1 cellular context compared by ENCODE assay signal in genomic region chr13:48397744-48398143, GRCh38.
TF ChIP-seq lines count a peak whose summit lies in the region.

No MANE protein-coding gene starts in this region.

TF ChIP-seq in HepG2, 621 proteins besides CTCF, POLR2A, EP300 and RAD21 (continues in another document):
- TF ChIP-seq KDM1A (CRISPR knock-in tag; IDR thresholded peaks at IDR 0.05) (no peak), GATAD2A (CRISPR knock-in tag; IDR thresholded peaks at IDR 0.05) (peak; percentile 30), SALL2 (CRISPR knock-in tag; IDR thresholded peaks at IDR 0.05) (no peak), MIXL1 (CRISPR knock-in tag; IDR thresholded peaks at IDR 0.05) (peak; percentile 26; the same call in 1 of the 2 replicates), MYNN (CRISPR knock-in tag; IDR thresholded peaks at IDR 0.05; ENCODE audit: low read depth) (no peak), BCL6 (CRISPR knock-in tag; IDR thresholded peaks at IDR 0.05) (peak; percentile 39; the same call in 1 of the 2 replicates), ZNF205 (CRISPR knock-in tag; IDR thresholded peaks at IDR 0.05) (0 out of 2 replicates have a peak, but pooled peaks have one; percentile 51), GPN1 (CRISPR knock-in tag; IDR thresholded peaks at IDR 0.05; ENCODE audit: borderline replicate concordance) (no peak), RFXANK (CRISPR knock-in tag; IDR thresholded peaks at IDR 0.05) (no peak), RARA (CRISPR knock-in tag; IDR thresholded peaks at IDR 0.05) (peak; percentile 51; the same call in 1 of the 2 replicates), NR2F6 (IDR thresholded peaks at IDR 0.05) (peak; percentile 46; the same call in 1 of the 2 replicates), NR2F6 (CRISPR knock-in tag; IDR thresholded peaks at IDR 0.05) (peak; percentile 35; the same call in 1 of the 2 replicates), IKZF4 (CRISPR knock-in tag; IDR thresholded peaks at IDR 0.05; ENCODE audit: borderline replicate concordance, low read depth, not compliant biosample characterization) (no peak), MZF1 (CRISPR knock-in tag; IDR thresholded peaks at IDR 0.05; ENCODE audit: borderline replicate concordance) (no peak), REXO4 (CRISPR knock-in tag; IDR thresholded peaks at IDR 0.05; ENCODE audit: borderline replicate concordance) (no peak), RXRB (CRISPR knock-in tag; IDR thresholded peaks at IDR 0.05; ENCODE audit: borderline replicate concordance) (peak; percentile 60; the same call in 1 of the 2 replicates), ZNF232 (CRISPR knock-in tag; IDR thresholded peaks at IDR 0.05; ENCODE audit: borderline replicate concordance) (peak; percentile 27; the same call in 1 of the 2 replicates), ISL2 (CRISPR knock-in tag; IDR thresholded peaks at IDR 0.05) (peak; percentile 65), CBX2 (IDR thresholded peaks at IDR 0.05; ENCODE audit: low read depth, low read length) (no peak), CBX2 (CRISPR knock-in tag; IDR thresholded peaks at IDR 0.05; ENCODE audit: low read depth) (no peak), ZNF280B (CRISPR knock-in tag; IDR thresholded peaks at IDR 0.05; ENCODE audit: borderline replicate concordance) (no peak), NONO (IDR thresholded peaks at IDR 0.05) (no peak), NONO (CRISPR knock-in tag; conservative IDR thresholded peaks at IDR 0.05) (no peak), ZNF460 (CRISPR knock-in tag; IDR thresholded peaks at IDR 0.05; ENCODE audit: borderline replicate concordance) (no peak), YEATS2 (CRISPR knock-in tag; IDR thresholded peaks at IDR 0.05; ENCODE audit: borderline replicate concordance) (no peak), FOXP1 (IDR thresholded peaks at IDR 0.05) (no peak), FOXP1 (CRISPR knock-in tag; IDR thresholded peaks at IDR 0.05) (peak; percentile 76), ZNF792 (CRISPR knock-in tag; IDR thresholded peaks at IDR 0.05) (no peak), ZBTB7A (CRISPR knock-in tag; IDR thresholded peaks at IDR 0.05) (no peak), MYC (CRISPR knock-in tag; IDR thresholded peaks at IDR 0.05; ENCODE audit: borderline replicate concordance) (no peak), ZNF10 (CRISPR knock-in tag; IDR thresholded peaks at IDR 0.05; ENCODE audit: borderline replicate concordance, low read depth) (no peak), MLXIP (CRISPR knock-in tag; IDR thresholded peaks at IDR 0.05; ENCODE audit: borderline replicate concordance) (no peak), SRF (IDR thresholded peaks at IDR 0.05; ENCODE audit: low read depth, low read length) (no peak), PAXIP1 (CRISPR knock-in tag; conservative IDR thresholded peaks at IDR 0.05) (peak; percentile 62; the same call in 1 of the 2 replicates), TCF7 (IDR thresholded peaks at IDR 0.05; ENCODE audit: low read depth) (peak; percentile 42; the same call in 1 of the 2 replicates), CREBL2 (CRISPR knock-in tag; IDR thresholded peaks at IDR 0.05; ENCODE audit: borderline replicate concordance) (no peak), ZNF224 (CRISPR knock-in tag; IDR thresholded peaks at IDR 0.05) (no peak)
- TF ChIP-seq, protein P1, sequence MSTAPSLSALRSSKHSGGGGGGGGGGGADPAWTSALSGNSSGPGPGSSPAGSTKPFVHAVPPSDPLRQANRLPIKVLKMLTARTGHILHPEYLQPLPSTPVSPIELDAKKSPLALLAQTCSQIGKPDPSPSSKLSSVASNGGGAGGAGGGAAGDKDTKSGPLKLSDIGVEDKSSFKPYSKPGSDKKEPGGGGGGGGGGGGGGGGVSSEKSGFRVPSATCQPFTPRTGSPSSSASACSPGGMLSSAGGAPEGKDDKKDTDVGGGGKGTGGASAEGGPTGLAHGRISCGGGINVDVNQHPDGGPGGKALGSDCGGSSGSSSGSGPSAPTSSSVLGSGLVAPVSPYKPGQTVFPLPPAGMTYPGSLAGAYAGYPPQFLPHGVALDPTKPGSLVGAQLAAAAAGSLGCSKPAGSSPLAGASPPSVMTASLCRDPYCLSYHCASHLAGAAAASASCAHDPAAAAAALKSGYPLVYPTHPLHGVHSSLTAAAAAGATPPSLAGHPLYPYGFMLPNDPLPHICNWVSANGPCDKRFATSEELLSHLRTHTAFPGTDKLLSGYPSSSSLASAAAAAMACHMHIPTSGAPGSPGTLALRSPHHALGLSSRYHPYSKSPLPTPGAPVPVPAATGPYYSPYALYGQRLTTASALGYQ (CRISPR knock-in tag; IDR thresholded peaks at IDR 0.05), result 0 out of 2 replicates have a peak, but pooled peaks have one; percentile 16
- TF ChIP-seq, protein P2, sequence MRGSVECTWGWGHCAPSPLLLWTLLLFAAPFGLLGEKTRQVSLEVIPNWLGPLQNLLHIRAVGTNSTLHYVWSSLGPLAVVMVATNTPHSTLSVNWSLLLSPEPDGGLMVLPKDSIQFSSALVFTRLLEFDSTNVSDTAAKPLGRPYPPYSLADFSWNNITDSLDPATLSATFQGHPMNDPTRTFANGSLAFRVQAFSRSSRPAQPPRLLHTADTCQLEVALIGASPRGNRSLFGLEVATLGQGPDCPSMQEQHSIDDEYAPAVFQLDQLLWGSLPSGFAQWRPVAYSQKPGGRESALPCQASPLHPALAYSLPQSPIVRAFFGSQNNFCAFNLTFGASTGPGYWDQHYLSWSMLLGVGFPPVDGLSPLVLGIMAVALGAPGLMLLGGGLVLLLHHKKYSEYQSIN (CRISPR knock-in tag; IDR thresholded peaks at IDR 0.05; ENCODE audit: borderline replicate concordance), result no peak
- TF ChIP-seq, protein P3, sequence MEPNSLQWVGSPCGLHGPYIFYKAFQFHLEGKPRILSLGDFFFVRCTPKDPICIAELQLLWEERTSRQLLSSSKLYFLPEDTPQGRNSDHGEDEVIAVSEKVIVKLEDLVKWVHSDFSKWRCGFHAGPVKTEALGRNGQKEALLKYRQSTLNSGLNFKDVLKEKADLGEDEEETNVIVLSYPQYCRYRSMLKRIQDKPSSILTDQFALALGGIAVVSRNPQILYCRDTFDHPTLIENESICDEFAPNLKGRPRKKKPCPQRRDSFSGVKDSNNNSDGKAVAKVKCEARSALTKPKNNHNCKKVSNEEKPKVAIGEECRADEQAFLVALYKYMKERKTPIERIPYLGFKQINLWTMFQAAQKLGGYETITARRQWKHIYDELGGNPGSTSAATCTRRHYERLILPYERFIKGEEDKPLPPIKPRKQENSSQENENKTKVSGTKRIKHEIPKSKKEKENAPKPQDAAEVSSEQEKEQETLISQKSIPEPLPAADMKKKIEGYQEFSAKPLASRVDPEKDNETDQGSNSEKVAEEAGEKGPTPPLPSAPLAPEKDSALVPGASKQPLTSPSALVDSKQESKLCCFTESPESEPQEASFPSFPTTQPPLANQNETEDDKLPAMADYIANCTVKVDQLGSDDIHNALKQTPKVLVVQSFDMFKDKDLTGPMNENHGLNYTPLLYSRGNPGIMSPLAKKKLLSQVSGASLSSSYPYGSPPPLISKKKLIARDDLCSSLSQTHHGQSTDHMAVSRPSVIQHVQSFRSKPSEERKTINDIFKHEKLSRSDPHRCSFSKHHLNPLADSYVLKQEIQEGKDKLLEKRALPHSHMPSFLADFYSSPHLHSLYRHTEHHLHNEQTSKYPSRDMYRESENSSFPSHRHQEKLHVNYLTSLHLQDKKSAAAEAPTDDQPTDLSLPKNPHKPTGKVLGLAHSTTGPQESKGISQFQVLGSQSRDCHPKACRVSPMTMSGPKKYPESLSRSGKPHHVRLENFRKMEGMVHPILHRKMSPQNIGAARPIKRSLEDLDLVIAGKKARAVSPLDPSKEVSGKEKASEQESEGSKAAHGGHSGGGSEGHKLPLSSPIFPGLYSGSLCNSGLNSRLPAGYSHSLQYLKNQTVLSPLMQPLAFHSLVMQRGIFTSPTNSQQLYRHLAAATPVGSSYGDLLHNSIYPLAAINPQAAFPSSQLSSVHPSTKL (CRISPR knock-in tag; IDR thresholded peaks at IDR 0.05), result peak; percentile 76
